In the genomic region with DNA sequence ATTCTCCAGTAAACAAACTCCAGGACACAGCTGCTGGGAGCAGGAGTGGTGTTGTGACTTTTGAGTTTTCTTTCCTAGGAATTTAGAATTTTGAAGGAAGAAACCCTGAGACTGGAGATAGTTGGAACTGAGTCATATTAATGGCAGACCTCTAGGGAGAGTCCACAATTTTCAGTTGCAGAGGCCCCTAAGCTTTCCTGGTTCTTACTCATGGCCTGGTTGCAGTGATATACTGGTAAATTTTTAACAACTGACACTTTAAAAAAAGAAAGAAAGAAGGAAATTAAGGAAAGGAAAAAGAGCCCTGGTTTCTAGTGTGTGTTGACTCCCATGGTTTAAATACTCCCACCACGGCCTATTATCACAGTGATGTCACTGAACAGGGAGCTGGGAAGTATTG, we compare ENCODE assay signal across 22 cellular contexts. TPM values are rescaled to one million over a fixed set of nuclear protein-coding genes. Genes with fewer than 3 reads are reported as not detected.
"Had no signal": no experiment of that assay in that cellular context is flagged by ENCODE, and none has a peak within 500 bp of the region (broad histone marks: within the 10 kb centered on the region; RNA-seq: fewer than 3 reads in every experiment).

No MANE protein-coding gene starts in this region.

- DNase-seq: activated CD4-positive, alpha-beta T cell treated with anti-CD3 and anti-CD28 coated beads, Interleukin-2, amount 10 ng/mL, durations not matched to agents 24 days and 14 days; activated CD8-positive, alpha-beta T cell treated with anti-CD3 and anti-CD28 coated beads, Interleukin-2, amount 10 ng/mL, durations not matched to agents 7 days and 5 days; activated naive CD4-positive, alpha-beta T cell treated with anti-CD3 and anti-CD28 coated beads for 36 hours; activated T-cell treated with anti-CD3 and anti-CD28 coated beads, Interleukin-2, amount 50 U/mL, for 24 hours; cerebellar nuclear complex; cortex of kidney; hippocampal formation; left lung; mucosa of descending colon; naive thymus-derived CD4-positive, alpha-beta T cell; psoas muscle; stimulated activated CD4-positive, alpha-beta T cell treated with anti-CD3 and anti-CD28 coated beads, Interleukin-12 subunit alpha, Interleukin-12 subunit beta, amount 100 ng/mL, for 4 hours; stimulated activated CD4-positive, alpha-beta T cell treated with anti-CD3 and anti-CD28 coated beads, Interleukin-1b, Interleukin-23, amount 100 ng/mL, for 48 hours; stimulated activated CD8-positive, alpha-beta memory T cell treated with anti-CD3 and anti-CD28 coated beads, Interleukin-4, amount 100 ng/mL, for 48 hours; stimulated activated naive CD4-positive, alpha-beta T cell; T-helper 1 cell; T1000; tibial artery had no signal

- H3K27me3 ChIP-seq: ascending aorta, breast epithelium, left lung, tibial artery had no signal

- H2AFZ ChIP-seq: neural progenitor cell had no signal

- H3K4me3 ChIP-seq: ascending aorta, breast epithelium, left lung, mucosa of descending colon, neural progenitor cell, psoas muscle, tibial artery had no signal

- H3K4me1 Mint-ChIP-seq: activated CD4-positive, alpha-beta T cell treated with anti-CD3 and anti-CD28 coated beads, Interleukin-2, amount 10 ng/mL, durations not matched to agents 24 days and 14 days; naive thymus-derived CD4-positive, alpha-beta T cell; neural progenitor cell had no signal

- H3K4me3 Mint-ChIP-seq: activated CD4-positive, alpha-beta T cell treated with anti-CD3 and anti-CD28 coated beads, Interleukin-2, amount 10 ng/mL, durations not matched to agents 24 days and 14 days; activated CD8-positive, alpha-beta T cell treated with anti-CD3 and anti-CD28 coated beads, Interleukin-2, amount 10 ng/mL, durations not matched to agents 7 days and 5 days; activated naive CD4-positive, alpha-beta T cell treated with anti-CD3 and anti-CD28 coated beads for 36 hours; activated T-cell treated with anti-CD3 and anti-CD28 coated beads, Interleukin-2, amount 50 U/mL, for 24 hours; naive thymus-derived CD4-positive, alpha-beta T cell; neural progenitor cell had no signal

- H3K36me3 ChIP-seq: ascending aorta, breast epithelium, left lung, neural progenitor cell, tibial artery had no signal

- H3K4me1 ChIP-seq: breast epithelium, left lung, neural progenitor cell, psoas muscle, tibial artery had no signal

- H3K9me3 ChIP-seq: ascending aorta, breast epithelium, left lung, mucosa of descending colon, psoas muscle, tibial artery had no signal

- H3K4me2 ChIP-seq: neural progenitor cell had no signal

- H3K27ac Mint-ChIP-seq: activated CD4-positive, alpha-beta T cell treated with anti-CD3 and anti-CD28 coated beads, Interleukin-2, amount 10 ng/mL, durations not matched to agents 24 days and 14 days; activated CD8-positive, alpha-beta T cell treated with anti-CD3 and anti-CD28 coated beads, Interleukin-2, amount 10 ng/mL, durations not matched to agents 7 days and 5 days; activated naive CD4-positive, alpha-beta T cell treated with anti-CD3 and anti-CD28 coated beads for 36 hours; activated T-cell treated with anti-CD3 and anti-CD28 coated beads, Interleukin-2, amount 50 U/mL, for 24 hours; activated T-helper 2 cell treated with anti-CD3 and anti-CD28 coated beads, Interferon-gamma antibody, Interleukin-2, Interleukin-4, amounts not matched to agents 10 μg/mL and 5 μg/mL and 100 μg/mL, durations not matched to agents 14 hours and 24 hours and 36 hours; naive thymus-derived CD4-positive, alpha-beta T cell; neural progenitor cell had no signal

- H3K27ac ChIP-seq: ascending aorta, breast epithelium, left lung, neural progenitor cell, psoas muscle, tibial artery had no signal

- H3K36me3 Mint-ChIP-seq: naive thymus-derived CD4-positive, alpha-beta T cell; neural progenitor cell had no signal

- ATAC-seq: activated CD8-positive, alpha-beta T cell treated with anti-CD3 and anti-CD28 coated beads, Interleukin-2, amount 10 ng/mL, durations not matched to agents 7 days and 5 days; mucosa of descending colon; naive thymus-derived CD4-positive, alpha-beta T cell; psoas muscle had no signal

RNA-seq across cellular contexts. Expression of a gene that starts 59.9 kb away (rescaled TPM):
- total RNA-seq: activated CD4-positive, alpha-beta T cell treated with anti-CD3 and anti-CD28 coated beads, Interleukin-2, amount 10 ng/mL, durations not matched to agents 24 days and 14 days; activated CD8-positive, alpha-beta T cell treated with anti-CD3 and anti-CD28 coated beads, Interleukin-2, amount 10 ng/mL, durations not matched to agents 7 days and 5 days; activated naive CD4-positive, alpha-beta T cell treated with anti-CD3 and anti-CD28 coated beads for 36 hours; activated T-helper 2 cell treated with anti-CD3 and anti-CD28 coated beads, Interferon-gamma antibody, Interleukin-2, Interleukin-4, amounts not matched to agents 10 μg/mL and 5 μg/mL and 100 μg/mL, durations not matched to agents 14 hours and 24 hours and 36 hours had no signal
